Comparison of ENCODE assay signal across 1 cellular context in the genomic region with DNA sequence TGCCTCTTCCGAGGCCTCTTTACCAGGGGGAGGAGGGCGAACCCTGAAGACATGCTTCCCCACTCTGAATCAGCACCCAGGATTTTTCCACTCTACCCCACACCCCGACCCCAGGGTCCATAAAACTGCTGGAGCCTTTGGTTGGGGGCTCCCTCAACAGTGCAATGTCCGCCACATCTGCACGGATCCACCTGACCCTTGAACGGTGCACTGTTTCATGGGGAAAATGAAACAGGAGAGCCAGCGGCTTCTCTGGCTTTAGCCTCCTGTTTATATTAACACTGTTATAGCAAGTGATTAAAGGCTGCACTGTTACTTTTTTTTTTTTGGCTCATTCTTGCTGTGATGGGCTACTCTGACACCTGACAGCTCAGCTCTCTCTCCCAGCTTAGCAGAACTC.
TF ChIP-seq lines count a peak whose summit lies in the region.

No MANE protein-coding gene starts in this region.

TF ChIP-seq in A549, 52 proteins besides CTCF, POLR2A, EP300 and RAD21 (continued from another document):
- TF ChIP-seq, protein P1, sequence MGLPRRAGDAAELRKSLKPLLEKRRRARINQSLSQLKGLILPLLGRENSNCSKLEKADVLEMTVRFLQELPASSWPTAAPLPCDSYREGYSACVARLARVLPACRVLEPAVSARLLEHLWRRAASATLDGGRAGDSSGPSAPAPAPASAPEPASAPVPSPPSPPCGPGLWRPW (IDR thresholded peaks at IDR 0.05): no peak
- TF ChIP-seq, protein P2, sequence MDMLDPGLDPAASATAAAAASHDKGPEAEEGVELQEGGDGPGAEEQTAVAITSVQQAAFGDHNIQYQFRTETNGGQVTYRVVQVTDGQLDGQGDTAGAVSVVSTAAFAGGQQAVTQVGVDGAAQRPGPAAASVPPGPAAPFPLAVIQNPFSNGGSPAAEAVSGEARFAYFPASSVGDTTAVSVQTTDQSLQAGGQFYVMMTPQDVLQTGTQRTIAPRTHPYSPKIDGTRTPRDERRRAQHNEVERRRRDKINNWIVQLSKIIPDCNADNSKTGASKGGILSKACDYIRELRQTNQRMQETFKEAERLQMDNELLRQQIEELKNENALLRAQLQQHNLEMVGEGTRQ (IDR thresholded peaks at IDR 0.05): no peak
- no peak for TF ChIP-seq ZNF302 (CRISPR knock-in tag; IDR thresholded peaks at IDR 0.05)
TF ChIP-seq in A549: peak in this region for 0.
